ENCODE assay signal across 8 cellular contexts in genomic region chr2:69741281-69742169, GRCh38. TPM values are rescaled to one million over a fixed set of nuclear protein-coding genes. Genes with fewer than 3 reads are reported as not detected.
DNase-seq lines count a peak whose midpoint lies in the region; ATAC-seq and TF ChIP-seq lines count a peak whose summit lies in the region.

TSS of gene ANXA4 (plus strand) at chr2:69742134. CDS start at chr2:69781566, 39,432 bp downstream.

- no peak for TF ChIP-seq EP300 in gastroesophageal sphincter (IDR thresholded peaks at IDR 0.05)
- TF ChIP-seq EP300 in tibial nerve (IDR thresholded peaks at IDR 0.05) = peak in 1 of 2 donors; percentile 81

- H3K27ac ChIP-seq in RWPE2 (ENCODE audit: poor library complexity, severe bottlenecking) (peak within 1 kb of the TSS; percentile 86), gastroesophageal sphincter (peak within 1 kb of the TSS; percentile 74 to 97 (median 94)), tibial nerve (peak within 1 kb of the TSS; percentile 79 to 96 (median 92))

- TF ChIP-seq CTCF in RWPE2 (IDR thresholded peaks at IDR 0.05; ENCODE audit: poor library complexity, severe bottlenecking) = peak; percentile 16
- TF ChIP-seq CTCF in gastroesophageal sphincter (IDR thresholded peaks at IDR 0.05) = peak in 2 of 4 experiments; percentile 27 to 30
- no peak for TF ChIP-seq CTCF in omental fat pad (IDR thresholded peaks at IDR 0.05)
- peak in 1 of 5 experiments; percentile 32 for TF ChIP-seq CTCF in tibial nerve (IDR thresholded peaks at IDR 0.05)

- no peaks in the 10 kb centered on the region for H3K9me3 ChIP-seq in RWPE2 (ENCODE audit: severe bottlenecking)
- no peaks in the 10 kb centered on the region for H3K9me3 ChIP-seq in gastroesophageal sphincter
- H3K9me3 ChIP-seq in tibial nerve = no peaks in the 10 kb centered on the region

- H3K36me3 ChIP-seq in RWPE2 (ENCODE audit: low read depth) = no peaks in the 10 kb centered on the region
- no peaks in the 10 kb centered on the region for H3K36me3 ChIP-seq in gastroesophageal sphincter
- no peaks in the 10 kb centered on the region for H3K36me3 ChIP-seq in tibial nerve

- H3K27me3 ChIP-seq in RWPE2 (ENCODE audit: insufficient read depth, poor library complexity, severe bottlenecking) = no peaks in the 10 kb centered on the region
- H3K27me3 ChIP-seq in gastroesophageal sphincter = no peaks in the 10 kb centered on the region
- H3K27me3 ChIP-seq in tibial nerve = no peaks in the 10 kb centered on the region

- peak; percentile 82 for DNase-seq in D341Med (ENCODE audit: low spot score)
- peak; percentile 82 for DNase-seq in HPDE6-E6E7 (ENCODE audit: extremely low spot score)
- DNase-seq in RWPE2 (ENCODE audit: low spot score) = peak; percentile 85
- DNase-seq in activated gamma-delta T cell treated with anti-CD3 and anti-CD28 coated beads, Interleukin-2, amount 50 U/mL, for 16 hours (ENCODE audit: low read depth) = peak; percentile 18
- DNase-seq in omental fat pad (ENCODE audit: low spot score) = peak; percentile 54
- DNase-seq in tibial nerve (ENCODE audit: low spot score in 2 of 2) = peak; percentile 70 to 80

- TF ChIP-seq POLR2A in gastroesophageal sphincter (IDR thresholded peaks at IDR 0.05) (peak; percentile 66 to 71), tibial nerve (IDR thresholded peaks at IDR 0.05) (peak; percentile 6 to 75)

- H3K4me1 ChIP-seq in RWPE2 (ENCODE audit: insufficient read depth, poor library complexity, severe bottlenecking) (peaks cover 6% of the 10 kb centered on the region), gastroesophageal sphincter (peaks cover 0 to 48% (median 12%) of the 10 kb centered on the region in 3 donors), tibial nerve (peaks cover 0 to 37% (median 4%) of the 10 kb centered on the region in 4 donors)

- ATAC-seq in GM19467 (IDR thresholded peaks at IDR 0.05; ENCODE audit: unreplicated experiment) (peak; percentile 66), RWPE2 (ENCODE audit: low read depth) (peak; percentile 90), gastroesophageal sphincter (peak; percentile 91), omental fat pad (ENCODE audit: low FRiP score) (peak; percentile 96)

- 0 to 1% methylated on average over 2 to 26 of the region's 67 CpGs for WGBS in gastroesophageal sphincter (ENCODE audit: low coverage in 1 of 2), 2 donors
- WGBS in tibial nerve, 2 donors = 0 to 1% methylated on average over 45 to 47 of the region's 67 CpGs

- H3K4me3 ChIP-seq in RWPE2 (ENCODE audit: severe bottlenecking) (peak within 1 kb of the TSS; percentile 76), gastroesophageal sphincter (peak within 1 kb of the TSS; percentile 78 to 88), tibial nerve (peak within 1 kb of the TSS; percentile 59 to 92 (median 80))

RNA-seq across cellular contexts. Expression of gene ANXA4, which starts in this region (rescaled TPM):
- 10 to 100 TPM; 49.0 to 66.8 (median 58.1) TPM for total RNA-seq in gastroesophageal sphincter
- total RNA-seq in omental fat pad = 10 to 100 TPM; 36.6 to 52.3 (median 40.7) TPM
- 10 to 100 TPM; 61.8 to 79.4 (median 73.9) TPM for total RNA-seq in tibial nerve

Comparison
In these comparisons a context has a peak if more than half of its experiments do, and no peak if none do; other contexts are left out.
1. Peak in every context shown above with its lines: DNase-seq, ATAC-seq, H3K4me3 ChIP-seq and H3K27ac ChIP-seq.
2. DNase-seq: peak in every context shown above with its lines; median percentile 85 in RWPE2; 82 in D341Med; 82 in HPDE6-E6E7; 75 in tibial nerve; 54 in omental fat pad; 18 in activated gamma-delta T cell treated with anti-CD3 and anti-CD28 coated beads, Interleukin-2, amount 50 U/mL, for 16 hours.